ENCODE assay signal across 7 cellular contexts in genomic region chr11:6249822-6250555, GRCh38. TPM values are rescaled to one million over a fixed set of nuclear protein-coding genes. Genes with fewer than 3 reads are reported as not detected.
A peak's percentile ranks its signal among the peaks of the same experiment; 100 is the strongest.
DNase-seq lines count a peak whose midpoint lies in the region; ATAC-seq and TF ChIP-seq lines count a peak whose summit lies in the region.
"Had no signal": no experiment of that assay in that cellular context is flagged by ENCODE, and none has a peak within 500 bp of the region (broad histone marks: within the 10 kb centered on the region; RNA-seq: fewer than 3 reads in every experiment).

No MANE protein-coding gene starts in this region.

- H3K4me3 ChIP-seq in kidney epithelial cell (ENCODE audit: low read depth, low read length) = no peak overlapping the region

- no peak for ATAC-seq in T-cell (replicated peaks in 1 of 4)

- H3K36me3 Mint-ChIP-seq in T-helper 2 cell treated with Interferon-gamma antibody and Interleukin-4, amounts not matched to agents 5 μg/mL and 100 μg/mL, for 36 hours (ENCODE audit: low read depth) = no peaks in the 10 kb centered on the region
- no peaks in the 10 kb centered on the region for H3K36me3 Mint-ChIP-seq in T-cell

- no peaks in the 10 kb centered on the region for H3K4me1 Mint-ChIP-seq in T-helper 2 cell treated with Interferon-gamma antibody and Interleukin-4, amounts not matched to agents 5 μg/mL and 100 μg/mL, for 36 hours (ENCODE audit: low read depth)
- no peaks in the 10 kb centered on the region for H3K4me1 Mint-ChIP-seq in T-cell

- peak; percentile 68 for DNase-seq in COLO829 (ENCODE audit: low spot score)
- peak; percentile 9 for DNase-seq in T1000 (lab: John Stamatoyannopoulos, UW)
- DNase-seq in kidney epithelial cell (ENCODE audit: low read depth) = peak; percentile 52
- no peak for DNase-seq in T-helper 2 cell treated with Interferon-gamma antibody and Interleukin-4, amounts not matched to agents 5 μg/mL and 100 μg/mL, for 36 hours (ENCODE audit: low spot score)
- no peak for DNase-seq in T-cell
- no peak for DNase-seq in germinal center (ENCODE audit: low spot score)
- DNase-seq: stimulated activated naive CD4-positive, alpha-beta T cell had no signal

- POLR2A ChIA-PET in T-cell (lab: Charles Lee) = no interaction called here

- H3K36me3 ChIP-seq in kidney epithelial cell (ENCODE audit: control insufficient read depth, insufficient read depth, low read length) = no peaks in the 10 kb centered on the region

- H3K9me3 Mint-ChIP-seq in T-helper 2 cell treated with Interferon-gamma antibody and Interleukin-4, amounts not matched to agents 5 μg/mL and 100 μg/mL, for 36 hours = no peaks in the 10 kb centered on the region
- no peaks in the 10 kb centered on the region for H3K9me3 Mint-ChIP-seq in T-cell

- no peak overlapping the region for H3K4me3 Mint-ChIP-seq in T-helper 2 cell treated with Interferon-gamma antibody and Interleukin-4, amounts not matched to agents 5 μg/mL and 100 μg/mL, for 36 hours
- H3K4me3 Mint-ChIP-seq in T-cell = no peak overlapping the region

- CTCF ChIA-PET in T-cell (lab: Charles Lee) = interaction anchor here (0.7 to 2.3 kb wide), 6 partner anchors 13 to 129 kb away, joined by 3 to 8 read pairs (median 4); no protein-coding TSS in a partner anchor

- H3K27ac Mint-ChIP-seq in T-helper 2 cell treated with Interferon-gamma antibody and Interleukin-4, amounts not matched to agents 5 μg/mL and 100 μg/mL, for 36 hours = no peak overlapping the region
- H3K27ac Mint-ChIP-seq in T-cell = no peak overlapping the region

- no peak for TF ChIP-seq CTCF in kidney epithelial cell (IDR thresholded peaks at IDR 0.05; ENCODE audit: insufficient read depth, low read length, poor library complexity, severe bottlenecking)

- H3K27me3 ChIP-seq in kidney epithelial cell (ENCODE audit: control insufficient read depth, insufficient read depth, low read length) = no peaks in the 10 kb centered on the region

- H3K27me3 Mint-ChIP-seq in T-helper 2 cell treated with Interferon-gamma antibody and Interleukin-4, amounts not matched to agents 5 μg/mL and 100 μg/mL, for 36 hours (ENCODE audit: low read depth) = peaks cover 17% of the 10 kb centered on the region
- peaks cover 0 to 1% of the 10 kb centered on the region in 2 donors for H3K27me3 Mint-ChIP-seq in T-cell

RNA-seq across cellular contexts. Expression of gene CCKBR, which starts 9.6 kb away (rescaled TPM):
- total RNA-seq in kidney epithelial cell = 0.21 TPM in 1 of 2 replicates, not detected in the other
- total RNA-seq in T-cell = not detected

RNA-seq across cellular contexts. Expression of gene CNGA4, which starts 11.1 kb away (rescaled TPM):
- 0.14 and 0.54 TPM in 2 replicates for total RNA-seq in kidney epithelial cell
- under 1 TPM; 0.20 to 0.88 (median 0.44) TPM for total RNA-seq in T-cell

RNA-seq across cellular contexts. Expression of gene FHIP1B, which starts 15.6 kb away (rescaled TPM):
- 33.0 and 34.0 TPM in 2 replicates for total RNA-seq in kidney epithelial cell
- total RNA-seq in T-cell = 10 to 100 TPM; 28.9 to 49.7 (median 45.4) TPM

RNA-seq across cellular contexts. Expression of gene C11orf42, which starts 44.6 kb away (rescaled TPM):
- total RNA-seq in kidney epithelial cell (not detected in 2 replicates), T-cell (not detected)

RNA-seq across cellular contexts. Expression of gene OR52W1, which starts 51.0 kb away (rescaled TPM):
- total RNA-seq in kidney epithelial cell = not detected in 2 replicates
- not detected for total RNA-seq in T-cell

Comparison
In these comparisons a context has a peak if more than half of its experiments do, and no peak if none do; other contexts are left out.
1. DNase-seq: peak in COLO829 (single experiment), T1000 (single experiment) and kidney epithelial cell (single experiment); none in T-helper 2 cell treated with Interferon-gamma antibody and Interleukin-4, amounts not matched to agents 5 μg/mL and 100 μg/mL, for 36 hours (single experiment), T-cell (0 of 34) and germinal center (single experiment).